18 cellular contexts compared by ENCODE assay signal in genomic region chr22:19357270-19358105, GRCh38.
DNase-seq lines count a peak whose midpoint lies in the region; TF ChIP-seq lines count a peak whose summit lies in the region.
"Had no signal": no experiment of that assay in that cellular context is flagged by ENCODE, and none has a peak within 500 bp of the region (broad histone marks: within the 10 kb centered on the region; RNA-seq: fewer than 3 reads in every experiment).

No MANE protein-coding gene starts in this region.

- no peak overlapping the region for H4K8ac ChIP-seq in trophoblast cell (ENCODE audit: low read depth, low read length)

- H3K9ac ChIP-seq in trophoblast cell (ENCODE audit: low read length) = no peak overlapping the region

- H3K23ac ChIP-seq in trophoblast cell (ENCODE audit: low read length) = no peak overlapping the region

- H3K36me3 Mint-ChIP-seq in HFFc6 (ENCODE audit: low read depth) = peaks cover 9% of the 10 kb centered on the region; the same call in 1 of the 2 replicates
- H3K36me3 Mint-ChIP-seq in nephron progenitor cell (ENCODE audit: low read depth) = peaks cover 32% of the 10 kb centered on the region

- H4K12ac ChIP-seq in trophoblast cell (ENCODE audit: low read depth, low read length) = peak overlapping the region; percentile 11

- TF ChIP-seq CTCF in HFFc6 (IDR thresholded peaks at IDR 0.05) (no peak), nephron progenitor cell (IDR thresholded peaks at IDR 0.05) (no peak)

- peak overlapping the region; percentile 16 for H2BK5ac ChIP-seq in trophoblast cell (ENCODE audit: low read depth, low read length, poor library complexity)

- no peak overlapping the region for H3K4me2 ChIP-seq in trophoblast cell (ENCODE audit: low read length)

- H3K4me3 ChIP-seq in trophoblast cell (ENCODE audit: low read depth, low read length) = no peak overlapping the region
- H3K4me3 ChIP-seq: breast epithelium had no signal

- no peaks in the 10 kb centered on the region for H3K27me3 ChIP-seq in trophoblast cell (ENCODE audit: insufficient read depth, low read length)
- H3K27me3 ChIP-seq: breast epithelium had no signal

- H2AFZ ChIP-seq in trophoblast cell (ENCODE audit: insufficient read depth, low read length, poor library complexity) = no peak overlapping the region

- no peak overlapping the region for H3K4me3 Mint-ChIP-seq in HFFc6
- H3K4me3 Mint-ChIP-seq in nephron progenitor cell = no peak overlapping the region
- H3K4me3 Mint-ChIP-seq: activated naive CD8-positive, alpha-beta T cell treated with anti-CD3 and anti-CD28 coated beads for 36 hours; immature natural killer cell had no signal

- no peaks in the 10 kb centered on the region for H3K79me2 ChIP-seq in trophoblast cell (ENCODE audit: control insufficient read depth, insufficient read depth, low read length, poor library complexity)

- H3K9me3 Mint-ChIP-seq in HFFc6 = no peaks in the 10 kb centered on the region
- H3K9me3 Mint-ChIP-seq in nephron progenitor cell = no peaks in the 10 kb centered on the region
- H3K9me3 Mint-ChIP-seq: activated naive CD8-positive, alpha-beta T cell treated with anti-CD3 and anti-CD28 coated beads for 36 hours; immature natural killer cell had no signal

- H2AK5ac ChIP-seq in trophoblast cell (ENCODE audit: low read length) = no peak overlapping the region

- peak overlapping the region; percentile 15 for H2BK120ac ChIP-seq in trophoblast cell (ENCODE audit: insufficient read depth, low read length, poor library complexity)

- H4K91ac ChIP-seq in trophoblast cell (ENCODE audit: low read depth, low read length) = peak overlapping the region; percentile 44

- H3K14ac ChIP-seq in trophoblast cell (ENCODE audit: low read length) = peak overlapping the region; percentile 25

- H3K18ac ChIP-seq in trophoblast cell (ENCODE audit: low read length) = no peak overlapping the region

- H3K27ac Mint-ChIP-seq in HFFc6 (peak overlapping the region; percentile 74), nephron progenitor cell (no peak overlapping the region)
- H3K27ac Mint-ChIP-seq: activated naive CD8-positive, alpha-beta T cell treated with anti-CD3 and anti-CD28 coated beads for 36 hours had no signal

- H3K4me1 Mint-ChIP-seq in HFFc6 (ENCODE audit: low read depth) (peaks cover 6% of the 10 kb centered on the region; the same call in 1 of the 2 replicates), nephron progenitor cell (no peaks in the 10 kb centered on the region)
- H3K4me1 Mint-ChIP-seq: activated naive CD8-positive, alpha-beta T cell treated with anti-CD3 and anti-CD28 coated beads for 36 hours; immature natural killer cell had no signal

- peak; percentile 49 for DNase-seq in Ammon's horn (ENCODE audit: low spot score)
- peak; percentile 70 for DNase-seq in HFFc6
- peak; percentile 47 for DNase-seq in fibroblast of peridontal ligament (ENCODE audit: extremely low read depth)
- DNase-seq in trophoblast cell = peak; percentile 7 to 51
- no peak for DNase-seq in nephron progenitor cell
- DNase-seq in GF-D8 (lab: John Stamatoyannopoulos, UW) = no peak
- no peak for DNase-seq in retina
- no peak for DNase-seq in SW 1271 (lab: John Stamatoyannopoulos, UW)
- DNase-seq: activated CD4-positive, alpha-beta T cell treated with anti-CD3 and anti-CD28 coated beads, Interleukin-2, amount 50 U/mL, for 4 hours; activated naive CD8-positive, alpha-beta T cell treated with anti-CD3 and anti-CD28 coated beads for 36 hours; activated T-cell treated with anti-CD3 and anti-CD28 coated beads, Interleukin-2, amount 50 U/mL, for 48 hours; dermis blood vessel endothelial cell; immature natural killer cell; NCI-H1694 treated with DMSO at 0.1 percent for 48 hours; NK-92 treated with Interleukin-12 subunit alpha and Interleukin-12 subunit beta, amount 100 ng/mL, for 24 hours; stimulated activated CD4-positive, alpha-beta T cell treated with anti-CD3 and anti-CD28 coated beads, Interleukin-15, amount 100 ng/mL, for 24 hours; stimulated activated naive CD4-positive, alpha-beta T cell treated with Interleukin-2 at 50 U/mL for 16 hours had no signal

- H3K36me3 ChIP-seq in trophoblast cell (ENCODE audit: control insufficient read depth in 1 of 2, insufficient read depth in 2 of 2, low read length in 2 of 2) = peaks cover 65 to 78% of the 10 kb centered on the region in 2 experiments

- H2BK12ac ChIP-seq in trophoblast cell (ENCODE audit: low read length) = no peak overlapping the region

- no peak overlapping the region for H3K4ac ChIP-seq in trophoblast cell (ENCODE audit: low read depth, low read length)

- peaks cover 15 to 18% of the 10 kb centered on the region in 2 experiments for H3K4me1 ChIP-seq in trophoblast cell (ENCODE audit: control insufficient read depth in 1 of 2, insufficient read depth in 2 of 2, low read length in 2 of 2)
- H3K4me1 ChIP-seq: breast epithelium had no signal

- H3K27me3 Mint-ChIP-seq in HFFc6 (ENCODE audit: insufficient read depth) (no peaks in the 10 kb centered on the region; the same call in 1 of the 2 replicates), nephron progenitor cell (ENCODE audit: low read depth, poor library complexity) (peaks cover 4% of the 10 kb centered on the region)
- H3K27me3 Mint-ChIP-seq: activated naive CD8-positive, alpha-beta T cell treated with anti-CD3 and anti-CD28 coated beads for 36 hours had no signal

- H3K79me1 ChIP-seq in trophoblast cell (ENCODE audit: low read length) = peaks cover 3% of the 10 kb centered on the region

- H3K9me3 ChIP-seq in trophoblast cell (ENCODE audit: insufficient read depth, low read depth, low read length) = peaks cover 5% of the 10 kb centered on the region
- H3K9me3 ChIP-seq: breast epithelium had no signal

- peak overlapping the region; percentile 58 for H3K27ac ChIP-seq in trophoblast cell (ENCODE audit: low read depth, low read length)
- H3K27ac ChIP-seq: breast epithelium had no signal

- no CpG with 5 or more reads among the region's 14 CpGs for WGBS in trophoblast cell (ENCODE audit: extremely low coverage, insufficient coverage, insufficient read length)

Comparison
In these comparisons a context has a peak if more than half of its experiments do, and no peak if none do; other contexts are left out.
1. DNase-seq: peak in Ammon's horn (single experiment), HFFc6 (single experiment), fibroblast of peridontal ligament (single experiment) and trophoblast cell (2 of 2); none in nephron progenitor cell (single experiment), GF-D8 (single experiment), retina (single experiment) and SW 1271 (0 of 2).